ENCODE assay signal across 3 cellular contexts in genomic region chrX:68627986-68628385, GRCh38.
A peak's percentile ranks its signal among the peaks of the same experiment; 100 is the strongest.
TF ChIP-seq lines count a peak whose summit lies in the region.

No MANE protein-coding gene starts in this region.

TF ChIP-seq in HEK293, 187 proteins besides CTCF, POLR2A, EP300 and RAD21:
- TF ChIP-seq ZNF639 (tag by site-specific recombination; IDR thresholded peaks at IDR 0.05) (no peak), ZNF121 (tag by site-specific recombination; IDR thresholded peaks at IDR 0.05) (peak; percentile 85; the same call in 1 of the 2 replicates)

TF ChIP-seq in WTC11, 78 proteins besides CTCF, POLR2A, EP300 and RAD21:
- TF ChIP-seq ZNF121 (CRISPR knock-in tag; IDR thresholded peaks at IDR 0.05), result peak; percentile 71
- TF ChIP-seq PRDM15 (CRISPR knock-in tag; IDR thresholded peaks at IDR 0.05), result no peak
- TF ChIP-seq PRRX2 (CRISPR knock-in tag; IDR thresholded peaks at IDR 0.05), result no peak
- TF ChIP-seq SOX15 (CRISPR knock-in tag; IDR thresholded peaks at IDR 0.05), result no peak
- TF ChIP-seq SMAD4 (CRISPR knock-in tag; IDR thresholded peaks at IDR 0.05), result no peak
- TF ChIP-seq TP53 (CRISPR knock-in tag; IDR thresholded peaks at IDR 0.05), result no peak
- TF ChIP-seq ZNF317 (CRISPR knock-in tag; IDR thresholded peaks at IDR 0.05; ENCODE audit: borderline replicate concordance, low read depth), result no peak
- TF ChIP-seq, protein P1, sequence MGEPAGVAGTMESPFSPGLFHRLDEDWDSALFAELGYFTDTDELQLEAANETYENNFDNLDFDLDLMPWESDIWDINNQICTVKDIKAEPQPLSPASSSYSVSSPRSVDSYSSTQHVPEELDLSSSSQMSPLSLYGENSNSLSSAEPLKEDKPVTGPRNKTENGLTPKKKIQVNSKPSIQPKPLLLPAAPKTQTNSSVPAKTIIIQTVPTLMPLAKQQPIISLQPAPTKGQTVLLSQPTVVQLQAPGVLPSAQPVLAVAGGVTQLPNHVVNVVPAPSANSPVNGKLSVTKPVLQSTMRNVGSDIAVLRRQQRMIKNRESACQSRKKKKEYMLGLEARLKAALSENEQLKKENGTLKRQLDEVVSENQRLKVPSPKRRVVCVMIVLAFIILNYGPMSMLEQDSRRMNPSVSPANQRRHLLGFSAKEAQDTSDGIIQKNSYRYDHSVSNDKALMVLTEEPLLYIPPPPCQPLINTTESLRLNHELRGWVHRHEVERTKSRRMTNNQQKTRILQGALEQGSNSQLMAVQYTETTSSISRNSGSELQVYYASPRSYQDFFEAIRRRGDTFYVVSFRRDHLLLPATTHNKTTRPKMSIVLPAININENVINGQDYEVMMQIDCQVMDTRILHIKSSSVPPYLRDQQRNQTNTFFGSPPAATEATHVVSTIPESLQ (CRISPR knock-in tag; IDR thresholded peaks at IDR 0.05), result no peak
- TF ChIP-seq MYBL2 (CRISPR knock-in tag; IDR thresholded peaks at IDR 0.05), result no peak

TF ChIP-seq in K562, 482 proteins besides CTCF, POLR2A, EP300 and RAD21:
- no peak for TF ChIP-seq ZFPM2 (CRISPR knock-in tag; IDR thresholded peaks at IDR 0.05)
- TF ChIP-seq ZNF121 (CRISPR knock-in tag; conservative IDR thresholded peaks at IDR 0.05), result peak; percentile 67
- TF ChIP-seq THRB (CRISPR knock-in tag; conservative IDR thresholded peaks at IDR 0.05), result no peak
